1 cellular context compared by ENCODE assay signal in the genomic region with DNA sequence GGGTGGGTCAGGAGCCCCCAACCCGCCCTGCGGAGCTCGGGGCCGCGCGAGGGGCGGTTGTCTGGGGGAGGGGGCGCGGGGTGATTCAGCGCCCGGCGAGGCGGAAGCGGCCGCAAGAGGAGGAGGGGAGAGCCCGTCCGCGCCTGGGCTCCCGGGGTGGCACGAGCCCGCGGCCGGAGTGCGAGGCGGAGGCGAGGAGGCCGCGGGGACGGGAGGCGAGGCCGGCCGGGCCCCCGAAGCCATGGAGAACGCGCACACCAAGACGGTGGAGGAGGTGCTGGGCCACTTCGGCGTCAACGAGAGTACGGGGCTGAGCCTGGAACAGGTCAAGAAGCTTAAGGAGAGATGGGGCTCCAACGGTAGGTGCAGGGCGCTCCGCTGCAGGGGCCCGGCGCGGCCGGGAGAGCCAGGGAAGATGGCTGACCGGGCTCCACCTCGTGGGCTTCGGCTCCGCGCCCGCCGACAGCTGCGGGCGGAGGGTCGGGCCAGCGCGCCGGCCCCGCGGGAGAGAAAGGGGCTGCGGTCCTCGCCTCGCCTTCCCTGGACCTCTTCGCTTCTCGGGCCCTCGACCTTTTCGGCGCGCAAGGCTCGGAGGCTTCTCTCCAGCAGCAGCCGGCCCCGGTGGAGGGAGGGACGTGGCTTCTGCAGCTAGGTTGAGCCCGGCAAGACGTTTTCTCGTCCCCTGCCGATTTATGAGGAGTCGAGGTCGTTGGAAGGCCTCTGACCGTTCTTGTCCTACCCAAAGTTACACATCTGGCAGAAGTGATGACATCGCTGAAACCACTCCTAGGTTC.
A peak's percentile ranks its signal among the peaks of the same experiment; 100 is the strongest.
TF ChIP-seq lines count a peak whose summit lies in the region.

No MANE protein-coding gene starts in this region.

TF ChIP-seq in HEK293, 187 proteins besides CTCF, POLR2A, EP300 and RAD21 (continued from another document and continues in another):
- TF ChIP-seq SALL2 (tag by site-specific recombination; IDR thresholded peaks at IDR 0.05; ENCODE audit: borderline replicate concordance) (no peak), GLI2 (tag by site-specific recombination; IDR thresholded peaks at IDR 0.05; ENCODE audit: borderline replicate concordance, low read depth) (no peak), ZXDB (tag by site-specific recombination; IDR thresholded peaks at IDR 0.05) (peak; percentile 75), ZSCAN30 (tag by site-specific recombination; IDR thresholded peaks at IDR 0.05) (0 out of 2 replicates have a peak, but pooled peaks have one; percentile 11), GLIS1 (tag by site-specific recombination; IDR thresholded peaks at IDR 0.05) (peak; percentile 40; the same call in 1 of the 2 replicates), ZNF558 (tag by site-specific recombination; IDR thresholded peaks at IDR 0.05) (no peak), ZNF19 (tag by site-specific recombination; IDR thresholded peaks at IDR 0.05; ENCODE audit: low read depth) (no peak), ZNF354C (tag by site-specific recombination; IDR thresholded peaks at IDR 0.05; ENCODE audit: borderline replicate concordance, low read depth) (no peak), ZNF549 (tag by site-specific recombination; IDR thresholded peaks at IDR 0.05) (no peak), KLF9 (tag by site-specific recombination; IDR thresholded peaks at IDR 0.05; ENCODE audit: low read depth) (0 out of 2 replicates have a peak, but pooled peaks have one; percentile 9), MZF1 (tag by site-specific recombination; IDR thresholded peaks at IDR 0.05; ENCODE audit: borderline replicate concordance) (no peak), ZNF747 (tag by site-specific recombination; IDR thresholded peaks at IDR 0.05) (no peak), ZNF155 (tag by site-specific recombination; IDR thresholded peaks at IDR 0.05) (no peak), ZNF843 (tag by site-specific recombination; IDR thresholded peaks at IDR 0.05) (no peak), ZNF837 (tag by site-specific recombination; IDR thresholded peaks at IDR 0.05) (no peak), ZNF501 (tag by site-specific recombination; IDR thresholded peaks at IDR 0.05) (peak; percentile 28; the same call in 1 of the 2 replicates), YY2 (tag by site-specific recombination; IDR thresholded peaks at IDR 0.05) (peak; percentile 54; the same call in 1 of the 2 replicates), ZNF133 (tag by site-specific recombination; IDR thresholded peaks at IDR 0.05) (peak; percentile 38; the same call in 1 of the 2 replicates), ZBTB1 (tag by site-specific recombination; IDR thresholded peaks at IDR 0.05) (no peak), GFI1B (tag by site-specific recombination; IDR thresholded peaks at IDR 0.05) (no peak), SP7 (tag by site-specific recombination; IDR thresholded peaks at IDR 0.05) (peak; percentile 25; the same call in 1 of the 2 replicates), ZNF121 (tag by site-specific recombination; IDR thresholded peaks at IDR 0.05) (0 out of 2 replicates have a peak, but pooled peaks have one; percentile 60), ZBTB8A (tag by site-specific recombination; IDR thresholded peaks at IDR 0.05) (peak; percentile 98), ZNF112 (tag by site-specific recombination; IDR thresholded peaks at IDR 0.05) (no peak), ZFP3 (tag by site-specific recombination; IDR thresholded peaks at IDR 0.05; ENCODE audit: low read depth) (no peak), FEZF1 (tag by site-specific recombination; IDR thresholded peaks at IDR 0.05) (no peak), ZNF768 (tag by site-specific recombination; IDR thresholded peaks at IDR 0.05) (no peak; the same call in 1 of the 2 replicates), BCL11B (tag by site-specific recombination; IDR thresholded peaks at IDR 0.05; ENCODE audit: low read depth) (0 out of 2 replicates have a peak, but pooled peaks have one; percentile 15), WT1 (tag by site-specific recombination; IDR thresholded peaks at IDR 0.05) (peak; percentile 43; the same call in 1 of the 2 replicates)
- TF ChIP-seq, protein P1, sequence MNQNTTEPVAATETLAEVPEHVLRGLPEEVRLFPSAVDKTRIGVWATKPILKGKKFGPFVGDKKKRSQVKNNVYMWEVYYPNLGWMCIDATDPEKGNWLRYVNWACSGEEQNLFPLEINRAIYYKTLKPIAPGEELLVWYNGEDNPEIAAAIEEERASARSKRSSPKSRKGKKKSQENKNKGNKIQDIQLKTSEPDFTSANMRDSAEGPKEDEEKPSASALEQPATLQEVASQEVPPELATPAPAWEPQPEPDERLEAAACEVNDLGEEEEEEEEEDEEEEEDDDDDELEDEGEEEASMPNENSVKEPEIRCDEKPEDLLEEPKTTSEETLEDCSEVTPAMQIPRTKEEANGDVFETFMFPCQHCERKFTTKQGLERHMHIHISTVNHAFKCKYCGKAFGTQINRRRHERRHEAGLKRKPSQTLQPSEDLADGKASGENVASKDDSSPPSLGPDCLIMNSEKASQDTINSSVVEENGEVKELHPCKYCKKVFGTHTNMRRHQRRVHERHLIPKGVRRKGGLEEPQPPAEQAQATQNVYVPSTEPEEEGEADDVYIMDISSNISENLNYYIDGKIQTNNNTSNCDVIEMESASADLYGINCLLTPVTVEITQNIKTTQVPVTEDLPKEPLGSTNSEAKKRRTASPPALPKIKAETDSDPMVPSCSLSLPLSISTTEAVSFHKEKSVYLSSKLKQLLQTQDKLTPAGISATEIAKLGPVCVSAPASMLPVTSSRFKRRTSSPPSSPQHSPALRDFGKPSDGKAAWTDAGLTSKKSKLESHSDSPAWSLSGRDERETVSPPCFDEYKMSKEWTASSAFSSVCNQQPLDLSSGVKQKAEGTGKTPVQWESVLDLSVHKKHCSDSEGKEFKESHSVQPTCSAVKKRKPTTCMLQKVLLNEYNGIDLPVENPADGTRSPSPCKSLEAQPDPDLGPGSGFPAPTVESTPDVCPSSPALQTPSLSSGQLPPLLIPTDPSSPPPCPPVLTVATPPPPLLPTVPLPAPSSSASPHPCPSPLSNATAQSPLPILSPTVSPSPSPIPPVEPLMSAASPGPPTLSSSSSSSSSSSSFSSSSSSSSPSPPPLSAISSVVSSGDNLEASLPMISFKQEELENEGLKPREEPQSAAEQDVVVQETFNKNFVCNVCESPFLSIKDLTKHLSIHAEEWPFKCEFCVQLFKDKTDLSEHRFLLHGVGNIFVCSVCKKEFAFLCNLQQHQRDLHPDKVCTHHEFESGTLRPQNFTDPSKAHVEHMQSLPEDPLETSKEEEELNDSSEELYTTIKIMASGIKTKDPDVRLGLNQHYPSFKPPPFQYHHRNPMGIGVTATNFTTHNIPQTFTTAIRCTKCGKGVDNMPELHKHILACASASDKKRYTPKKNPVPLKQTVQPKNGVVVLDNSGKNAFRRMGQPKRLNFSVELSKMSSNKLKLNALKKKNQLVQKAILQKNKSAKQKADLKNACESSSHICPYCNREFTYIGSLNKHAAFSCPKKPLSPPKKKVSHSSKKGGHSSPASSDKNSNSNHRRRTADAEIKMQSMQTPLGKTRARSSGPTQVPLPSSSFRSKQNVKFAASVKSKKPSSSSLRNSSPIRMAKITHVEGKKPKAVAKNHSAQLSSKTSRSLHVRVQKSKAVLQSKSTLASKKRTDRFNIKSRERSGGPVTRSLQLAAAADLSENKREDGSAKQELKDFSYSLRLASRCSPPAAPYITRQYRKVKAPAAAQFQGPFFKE (tag by site-specific recombination; IDR thresholded peaks at IDR 0.05; ENCODE audit: borderline replicate concordance) = no peak
- TF ChIP-seq, protein P2, sequence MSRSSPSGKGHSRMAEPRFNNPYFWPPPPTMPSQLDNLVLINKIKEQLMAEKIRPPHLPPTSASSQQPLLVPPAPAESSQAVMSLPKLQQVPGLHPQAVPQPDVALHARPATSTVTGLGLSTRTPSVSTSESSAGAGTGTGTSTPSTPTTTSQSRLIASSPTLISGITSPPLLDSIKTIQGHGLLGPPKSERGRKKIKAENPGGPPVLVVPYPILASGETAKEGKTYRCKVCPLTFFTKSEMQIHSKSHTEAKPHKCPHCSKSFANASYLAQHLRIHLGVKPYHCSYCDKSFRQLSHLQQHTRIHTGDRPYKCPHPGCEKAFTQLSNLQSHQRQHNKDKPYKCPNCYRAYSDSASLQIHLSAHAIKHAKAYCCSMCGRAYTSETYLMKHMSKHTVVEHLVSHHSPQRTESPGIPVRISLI (tag by site-specific recombination; IDR thresholded peaks at IDR 0.05) = no peak
- TF ChIP-seq, protein P3, sequence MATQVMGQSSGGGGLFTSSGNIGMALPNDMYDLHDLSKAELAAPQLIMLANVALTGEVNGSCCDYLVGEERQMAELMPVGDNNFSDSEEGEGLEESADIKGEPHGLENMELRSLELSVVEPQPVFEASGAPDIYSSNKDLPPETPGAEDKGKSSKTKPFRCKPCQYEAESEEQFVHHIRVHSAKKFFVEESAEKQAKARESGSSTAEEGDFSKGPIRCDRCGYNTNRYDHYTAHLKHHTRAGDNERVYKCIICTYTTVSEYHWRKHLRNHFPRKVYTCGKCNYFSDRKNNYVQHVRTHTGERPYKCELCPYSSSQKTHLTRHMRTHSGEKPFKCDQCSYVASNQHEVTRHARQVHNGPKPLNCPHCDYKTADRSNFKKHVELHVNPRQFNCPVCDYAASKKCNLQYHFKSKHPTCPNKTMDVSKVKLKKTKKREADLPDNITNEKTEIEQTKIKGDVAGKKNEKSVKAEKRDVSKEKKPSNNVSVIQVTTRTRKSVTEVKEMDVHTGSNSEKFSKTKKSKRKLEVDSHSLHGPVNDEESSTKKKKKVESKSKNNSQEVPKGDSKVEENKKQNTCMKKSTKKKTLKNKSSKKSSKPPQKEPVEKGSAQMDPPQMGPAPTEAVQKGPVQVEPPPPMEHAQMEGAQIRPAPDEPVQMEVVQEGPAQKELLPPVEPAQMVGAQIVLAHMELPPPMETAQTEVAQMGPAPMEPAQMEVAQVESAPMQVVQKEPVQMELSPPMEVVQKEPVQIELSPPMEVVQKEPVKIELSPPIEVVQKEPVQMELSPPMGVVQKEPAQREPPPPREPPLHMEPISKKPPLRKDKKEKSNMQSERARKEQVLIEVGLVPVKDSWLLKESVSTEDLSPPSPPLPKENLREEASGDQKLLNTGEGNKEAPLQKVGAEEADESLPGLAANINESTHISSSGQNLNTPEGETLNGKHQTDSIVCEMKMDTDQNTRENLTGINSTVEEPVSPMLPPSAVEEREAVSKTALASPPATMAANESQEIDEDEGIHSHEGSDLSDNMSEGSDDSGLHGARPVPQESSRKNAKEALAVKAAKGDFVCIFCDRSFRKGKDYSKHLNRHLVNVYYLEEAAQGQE (tag by site-specific recombination; IDR thresholded peaks at IDR 0.05) = peak; percentile 48; the same call in 1 of the 2 replicates
- TF ChIP-seq, protein P4, sequence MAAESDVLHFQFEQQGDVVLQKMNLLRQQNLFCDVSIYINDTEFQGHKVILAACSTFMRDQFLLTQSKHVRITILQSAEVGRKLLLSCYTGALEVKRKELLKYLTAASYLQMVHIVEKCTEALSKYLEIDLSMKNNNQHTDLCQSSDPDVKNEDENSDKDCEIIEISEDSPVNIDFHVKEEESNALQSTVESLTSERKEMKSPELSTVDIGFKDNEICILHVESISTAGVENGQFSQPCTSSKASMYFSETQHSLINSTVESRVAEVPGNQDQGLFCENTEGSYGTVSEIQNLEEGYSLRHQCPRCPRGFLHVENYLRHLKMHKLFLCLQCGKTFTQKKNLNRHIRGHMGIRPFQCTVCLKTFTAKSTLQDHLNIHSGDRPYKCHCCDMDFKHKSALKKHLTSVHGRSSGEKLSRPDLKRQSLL (tag by site-specific recombination; IDR thresholded peaks at IDR 0.05) = no peak
- TF ChIP-seq, protein P5, sequence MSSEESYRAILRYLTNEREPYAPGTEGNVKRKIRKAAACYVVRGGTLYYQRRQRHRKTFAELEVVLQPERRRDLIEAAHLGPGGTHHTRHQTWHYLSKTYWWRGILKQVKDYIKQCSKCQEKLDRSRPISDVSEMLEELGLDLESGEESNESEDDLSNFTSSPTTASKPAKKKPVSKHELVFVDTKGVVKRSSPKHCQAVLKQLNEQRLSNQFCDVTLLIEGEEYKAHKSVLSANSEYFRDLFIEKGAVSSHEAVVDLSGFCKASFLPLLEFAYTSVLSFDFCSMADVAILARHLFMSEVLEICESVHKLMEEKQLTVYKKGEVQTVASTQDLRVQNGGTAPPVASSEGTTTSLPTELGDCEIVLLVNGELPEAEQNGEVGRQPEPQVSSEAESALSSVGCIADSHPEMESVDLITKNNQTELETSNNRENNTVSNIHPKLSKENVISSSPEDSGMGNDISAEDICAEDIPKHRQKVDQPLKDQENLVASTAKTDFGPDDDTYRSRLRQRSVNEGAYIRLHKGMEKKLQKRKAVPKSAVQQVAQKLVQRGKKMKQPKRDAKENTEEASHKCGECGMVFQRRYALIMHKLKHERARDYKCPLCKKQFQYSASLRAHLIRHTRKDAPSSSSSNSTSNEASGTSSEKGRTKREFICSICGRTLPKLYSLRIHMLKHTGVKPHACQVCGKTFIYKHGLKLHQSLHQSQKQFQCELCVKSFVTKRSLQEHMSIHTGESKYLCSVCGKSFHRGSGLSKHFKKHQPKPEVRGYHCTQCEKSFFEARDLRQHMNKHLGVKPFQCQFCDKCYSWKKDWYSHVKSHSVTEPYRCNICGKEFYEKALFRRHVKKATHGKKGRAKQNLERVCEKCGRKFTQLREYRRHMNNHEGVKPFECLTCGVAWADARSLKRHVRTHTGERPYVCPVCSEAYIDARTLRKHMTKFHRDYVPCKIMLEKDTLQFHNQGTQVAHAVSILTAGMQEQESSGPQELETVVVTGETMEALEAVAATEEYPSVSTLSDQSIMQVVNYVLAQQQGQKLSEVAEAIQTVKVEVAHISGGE (tag by site-specific recombination; conservative IDR thresholded peaks at IDR 0.05; ENCODE audit: low read depth) = no peak; the same call in 1 of the 2 replicates
- TF ChIP-seq, protein P6, sequence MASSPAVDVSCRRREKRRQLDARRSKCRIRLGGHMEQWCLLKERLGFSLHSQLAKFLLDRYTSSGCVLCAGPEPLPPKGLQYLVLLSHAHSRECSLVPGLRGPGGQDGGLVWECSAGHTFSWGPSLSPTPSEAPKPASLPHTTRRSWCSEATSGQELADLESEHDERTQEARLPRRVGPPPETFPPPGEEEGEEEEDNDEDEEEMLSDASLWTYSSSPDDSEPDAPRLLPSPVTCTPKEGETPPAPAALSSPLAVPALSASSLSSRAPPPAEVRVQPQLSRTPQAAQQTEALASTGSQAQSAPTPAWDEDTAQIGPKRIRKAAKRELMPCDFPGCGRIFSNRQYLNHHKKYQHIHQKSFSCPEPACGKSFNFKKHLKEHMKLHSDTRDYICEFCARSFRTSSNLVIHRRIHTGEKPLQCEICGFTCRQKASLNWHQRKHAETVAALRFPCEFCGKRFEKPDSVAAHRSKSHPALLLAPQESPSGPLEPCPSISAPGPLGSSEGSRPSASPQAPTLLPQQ (tag by site-specific recombination; IDR thresholded peaks at IDR 0.05) = peak; percentile 79; the same call in 1 of the 2 replicates
- TF ChIP-seq, protein P7, sequence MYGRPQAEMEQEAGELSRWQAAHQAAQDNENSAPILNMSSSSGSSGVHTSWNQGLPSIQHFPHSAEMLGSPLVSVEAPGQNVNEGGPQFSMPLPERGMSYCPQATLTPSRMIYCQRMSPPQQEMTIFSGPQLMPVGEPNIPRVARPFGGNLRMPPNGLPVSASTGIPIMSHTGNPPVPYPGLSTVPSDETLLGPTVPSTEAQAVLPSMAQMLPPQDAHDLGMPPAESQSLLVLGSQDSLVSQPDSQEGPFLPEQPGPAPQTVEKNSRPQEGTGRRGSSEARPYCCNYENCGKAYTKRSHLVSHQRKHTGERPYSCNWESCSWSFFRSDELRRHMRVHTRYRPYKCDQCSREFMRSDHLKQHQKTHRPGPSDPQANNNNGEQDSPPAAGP (tag by site-specific recombination; IDR thresholded peaks at IDR 0.05) = peak; percentile 77; the same call in 1 of the 2 replicates
